8 cellular contexts compared by ENCODE assay signal in genomic region chr14:40936861-40937260, GRCh38.
"Had no signal": no experiment of that assay in that cellular context is flagged by ENCODE, and none has a peak within 500 bp of the region (broad histone marks: within the 10 kb centered on the region; RNA-seq: fewer than 3 reads in every experiment).

No MANE protein-coding gene starts in this region.

- H3K4me1 ChIP-seq: HAP-1 had no signal

- H3K9me3 ChIP-seq: HAP-1 had no signal

- H3K4me3 ChIP-seq: GM23248, HAP-1, K562 had no signal

- H3K36me3 ChIP-seq: HAP-1 had no signal

- DNase-seq: GM23248, GOT3, H7, HFFc6, IMR-90 had no signal

- ATAC-seq: HCT116, K562 had no signal

- H3K27ac ChIP-seq: GM23248 had no signal
